ENCODE assay signal across 8 cellular contexts in genomic region chr2:97911210-97911921, GRCh38.
A peak's percentile ranks its signal among the peaks of the same experiment; 100 is the strongest.
DNase-seq lines count a peak whose midpoint lies in the region; ATAC-seq and TF ChIP-seq lines count a peak whose summit lies in the region.

No MANE protein-coding gene starts in this region.

- DNase-seq in GM03348 (ENCODE audit: low spot score) (peak; percentile 15), HT1080 (ENCODE audit: low read depth) (peak; percentile 29), epithelial cell of esophagus (ENCODE audit: low read depth) (peak; percentile 27), vagina (ENCODE audit: extremely low spot score in 2 of 2) (no peak), cerebellar nuclear complex (lab: John Stamatoyannopoulos, UW) (no peak), NCI-H1436 (lab: John Stamatoyannopoulos, UW) (no peak)
- no peak for DNase-seq in activated T-cell treated with anti-CD3 and anti-CD28 coated beads, Interleukin-2, amount 50 U/mL, for 1 hour

- peaks cover 11% of the 10 kb centered on the region for H3K4me1 ChIP-seq in vagina

- H3K4me3 ChIP-seq in epithelial cell of esophagus (ENCODE audit: low read length) (no peak overlapping the region), vagina (no peak overlapping the region)

- H3K36me3 ChIP-seq in vagina: no peaks in the 10 kb centered on the region

- TF ChIP-seq CTCF in epithelial cell of esophagus (IDR thresholded peaks at IDR 0.05; ENCODE audit: insufficient read depth, low read depth, low read length, missing control alignments): no peak
- TF ChIP-seq CTCF in vagina (IDR thresholded peaks at IDR 0.05): no peak

- H3K9me3 ChIP-seq in vagina: no peaks in the 10 kb centered on the region

- ATAC-seq in GM21529 (IDR thresholded peaks at IDR 0.05; ENCODE audit: unreplicated experiment): peak; percentile 75

- intact Hi-C loops in vagina (cut with DNase I): no loop called here

- H3K27ac ChIP-seq in vagina: no peak overlapping the region

- no peaks in the 10 kb centered on the region for H3K27me3 ChIP-seq in vagina

- no peak for TF ChIP-seq POLR2A in vagina (IDR thresholded peaks at IDR 0.05)

Comparison
In these comparisons a context has a peak if more than half of its experiments do, and no peak if none do; other contexts are left out.
1. DNase-seq: peak in GM03348 (single experiment), HT1080 (single experiment) and epithelial cell of esophagus (single experiment); none in vagina (0 of 2), activated T-cell treated with anti-CD3 and anti-CD28 coated beads, Interleukin-2, amount 50 U/mL, for 1 hour (single experiment), cerebellar nuclear complex (0 of 2) and NCI-H1436 (single experiment).